10 cellular contexts compared by ENCODE assay signal in genomic region chr13:74289861-74290260, GRCh38.
DNase-seq lines count a peak whose midpoint lies in the region; ATAC-seq and TF ChIP-seq lines count a peak whose summit lies in the region.
"Had no signal": no experiment of that assay in that cellular context is flagged by ENCODE, and none has a peak within 500 bp of the region (broad histone marks: within the 10 kb centered on the region; RNA-seq: fewer than 3 reads in every experiment).

No MANE protein-coding gene starts in this region.

- DNase-seq in activated CD4-positive, alpha-beta memory T cell treated with anti-CD3 and anti-CD28 coated beads for 36 hours, result no peak
- DNase-seq in activated CD4-positive, alpha-beta memory T cell treated with anti-CD3 and anti-CD28 coated beads, Interleukin-2, amount 10 ng/mL, durations not matched to agents 7 days and 5 days, result no peak
- DNase-seq in epithelial cell of proximal tubule (ENCODE audit: low read depth) (no peak), T-helper 9 cell (no peak), NCI-H187 treated with DMSO at 0.1 percent for 48 hours (lab: John Stamatoyannopoulos, UW) (no peak)
- DNase-seq: activated gamma-delta T cell, AML-193 had no signal

- ATAC-seq in GM21515 (IDR thresholded peaks at IDR 0.05; ENCODE audit: unreplicated experiment), result no peak

- CTCF ChIA-PET in activated CD4-positive, alpha-beta memory T cell treated with anti-CD3 and anti-CD28 coated beads for 36 hours (lab: Charles Lee), result interaction anchor here (5.9 kb wide), 1 partner anchor 455 kb away, joined by 58 read pairs; no protein-coding TSS in a partner anchor
- CTCF ChIA-PET in activated CD4-positive, alpha-beta memory T cell treated with anti-CD3 and anti-CD28 coated beads, Interleukin-2, amount 10 ng/mL, durations not matched to agents 7 days and 5 days (lab: Charles Lee), result interaction anchor here (3.5 to 5.2 kb wide), 2 partner anchors 157 to 930 kb away, joined by 17 to 76 read pairs; partner anchors contain the start of gene KLF12

- peak overlapping the region; percentile 27 for H3K4me3 Mint-ChIP-seq in activated CD4-positive, alpha-beta memory T cell treated with anti-CD3 and anti-CD28 coated beads for 36 hours
- no peak overlapping the region for H3K4me3 Mint-ChIP-seq in activated CD4-positive, alpha-beta memory T cell treated with anti-CD3 and anti-CD28 coated beads, Interleukin-2, amount 10 ng/mL, durations not matched to agents 7 days and 5 days

- POLR2A ChIA-PET in activated CD4-positive, alpha-beta memory T cell treated with anti-CD3 and anti-CD28 coated beads for 36 hours (lab: Charles Lee), result no interaction called here
- POLR2A ChIA-PET in activated CD4-positive, alpha-beta memory T cell treated with anti-CD3 and anti-CD28 coated beads, Interleukin-2, amount 10 ng/mL, durations not matched to agents 7 days and 5 days (lab: Charles Lee), result interaction anchor here (2.5 to 8.9 kb wide), 2 partner anchors 155 to 524 kb away, joined by 9 to 127 read pairs; partner anchors contain the start of gene KLF12

- no peaks in the 10 kb centered on the region for H3K9me3 ChIP-seq in OCI-LY3 (ENCODE audit: insufficient read depth, low read length)
- H3K9me3 ChIP-seq in skeletal muscle tissue (ENCODE audit: control insufficient read depth in 3 of 3, low read length in 3 of 3), result no peaks in the 10 kb centered on the region

- intact Hi-C loops in activated CD4-positive, alpha-beta memory T cell treated with anti-CD3 and anti-CD28 coated beads for 36 hours (cut with micrococcal nuclease), result loop anchor here (2.0 to 5.0 kb wide), 2 partner anchors 573 to 927 kb away; no protein-coding TSS in a partner anchor

- peak overlapping the region; percentile 82 for H2AFZ ChIP-seq in OCI-LY3 (ENCODE audit: low read depth, low read length)

- H3K27ac ChIP-seq in OCI-LY3 (ENCODE audit: low read length), result no peak overlapping the region
- H3K27ac ChIP-seq in skeletal muscle tissue (ENCODE audit: low read depth, low read length), result peak overlapping the region; percentile 15

- H3K4me1 ChIP-seq in OCI-LY3 (ENCODE audit: low read length) (peaks cover 46% of the 10 kb centered on the region), skeletal muscle tissue (ENCODE audit: control insufficient read depth in 3 of 3, insufficient read depth in 3 of 3, low read length in 3 of 3) (peaks cover 13 to 21% (median 19%) of the 10 kb centered on the region in 3 donors)

- H4K20me1 ChIP-seq in OCI-LY3 (ENCODE audit: insufficient read depth, low read length), result no peaks in the 10 kb centered on the region

- H3K36me3 Mint-ChIP-seq in activated CD4-positive, alpha-beta memory T cell treated with anti-CD3 and anti-CD28 coated beads for 36 hours, result no peaks in the 10 kb centered on the region
- H3K36me3 Mint-ChIP-seq in activated CD4-positive, alpha-beta memory T cell treated with anti-CD3 and anti-CD28 coated beads, Interleukin-2, amount 10 ng/mL, durations not matched to agents 7 days and 5 days (ENCODE audit: low read depth), result no peaks in the 10 kb centered on the region

- no peak overlapping the region for H3K27ac Mint-ChIP-seq in activated CD4-positive, alpha-beta memory T cell treated with anti-CD3 and anti-CD28 coated beads for 36 hours
- no peak overlapping the region for H3K27ac Mint-ChIP-seq in activated CD4-positive, alpha-beta memory T cell treated with anti-CD3 and anti-CD28 coated beads, Interleukin-2, amount 10 ng/mL, durations not matched to agents 7 days and 5 days

- TF ChIP-seq CTCF in OCI-LY3 (IDR thresholded peaks at IDR 0.05; ENCODE audit: low read depth, low read length) (no peak), epithelial cell of proximal tubule (conservative IDR thresholded peaks at IDR 0.05; ENCODE audit: low read depth, low read length) (no peak)

- H3K4me2 ChIP-seq in OCI-LY3 (ENCODE audit: low read length), result peak overlapping the region; percentile 77

- H3K36me3 ChIP-seq in OCI-LY3 (replicated peaks; ENCODE audit: low read depth, low read length) (no peaks in the 10 kb centered on the region), skeletal muscle tissue (ENCODE audit: control insufficient read depth in 3 of 3, insufficient read depth in 3 of 3, low read length in 3 of 3) (no peaks in the 10 kb centered on the region)

- H3K79me2 ChIP-seq in OCI-LY3 (ENCODE audit: low read length), result no peaks in the 10 kb centered on the region

- H3K27me3 Mint-ChIP-seq in activated CD4-positive, alpha-beta memory T cell treated with anti-CD3 and anti-CD28 coated beads for 36 hours, result no peaks in the 10 kb centered on the region
- peaks cover 3% of the 10 kb centered on the region for H3K27me3 Mint-ChIP-seq in activated CD4-positive, alpha-beta memory T cell treated with anti-CD3 and anti-CD28 coated beads, Interleukin-2, amount 10 ng/mL, durations not matched to agents 7 days and 5 days

- peaks cover 4% of the 10 kb centered on the region; the same call in 1 of the 2 replicates for H3K27me3 ChIP-seq in OCI-LY3 (ENCODE audit: low read depth, low read length)
- H3K27me3 ChIP-seq in skeletal muscle tissue (ENCODE audit: control insufficient read depth in 3 of 3, insufficient read depth in 3 of 3, low read length in 3 of 3), result no peaks in the 10 kb centered on the region

- H3K9ac ChIP-seq in OCI-LY3 (ENCODE audit: low read length) (peak overlapping the region; percentile 30; the same call in 1 of the 2 replicates), skeletal muscle tissue (ENCODE audit: low read depth in 1 of 3, low read length in 3 of 3) (peak overlapping the region; percentile 50 to 58 (median 54))

- H3K9me3 Mint-ChIP-seq in activated CD4-positive, alpha-beta memory T cell treated with anti-CD3 and anti-CD28 coated beads for 36 hours, result no peaks in the 10 kb centered on the region
- no peaks in the 10 kb centered on the region for H3K9me3 Mint-ChIP-seq in activated CD4-positive, alpha-beta memory T cell treated with anti-CD3 and anti-CD28 coated beads, Interleukin-2, amount 10 ng/mL, durations not matched to agents 7 days and 5 days

- H3K4me3 ChIP-seq in OCI-LY3 (ENCODE audit: low read length) (peak overlapping the region; percentile 71), epithelial cell of proximal tubule (ENCODE audit: low read depth, low read length) (peak overlapping the region; percentile 37), skeletal muscle tissue (ENCODE audit: low read length in 3 of 3) (peak overlapping the region in 2 of 3 donors; percentile 34 to 49)

- peaks cover 59% of the 10 kb centered on the region for H3K4me1 Mint-ChIP-seq in activated CD4-positive, alpha-beta memory T cell treated with anti-CD3 and anti-CD28 coated beads for 36 hours (ENCODE audit: low read depth)
- peaks cover 44% of the 10 kb centered on the region for H3K4me1 Mint-ChIP-seq in activated CD4-positive, alpha-beta memory T cell treated with anti-CD3 and anti-CD28 coated beads, Interleukin-2, amount 10 ng/mL, durations not matched to agents 7 days and 5 days
